ENCODE assay signal across 1 cellular context in the genomic region with DNA sequence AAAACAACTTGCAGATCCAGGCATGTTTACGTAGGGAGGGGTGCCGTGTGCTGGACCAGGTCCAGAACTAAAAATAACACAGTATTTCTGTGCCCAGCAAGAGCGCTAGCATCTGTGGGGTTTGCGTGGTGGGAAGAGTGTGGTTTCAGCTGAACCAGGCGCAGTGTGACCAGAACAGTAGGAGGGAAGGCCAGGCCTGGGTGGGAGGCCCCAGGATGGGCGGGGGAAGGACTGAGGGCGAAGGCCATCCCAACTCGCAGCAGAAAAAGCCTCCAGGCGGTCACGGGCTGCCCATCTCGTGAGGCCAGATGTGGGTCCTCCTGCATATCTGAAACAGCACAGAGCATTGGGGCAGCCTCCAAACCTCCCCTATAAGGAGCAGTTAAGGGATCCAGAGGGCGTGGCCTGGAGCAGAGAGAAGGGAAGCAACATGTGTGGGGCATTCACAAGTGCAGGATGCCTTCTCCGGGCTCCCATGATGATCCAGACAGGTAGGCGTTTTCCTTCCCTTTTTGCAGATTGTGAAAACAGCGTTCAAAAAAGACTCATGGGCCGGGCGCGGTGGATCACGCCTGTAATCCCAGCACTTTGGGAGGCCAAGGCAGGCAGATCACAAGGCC.
TF ChIP-seq lines count a peak whose summit lies in the region.

No MANE protein-coding gene starts in this region.

TF ChIP-seq in HepG2, 621 proteins besides CTCF, POLR2A, EP300 and RAD21 (continued from another document and continues in another):
- TF ChIP-seq MBNL3 (CRISPR knock-in tag; conservative IDR thresholded peaks at IDR 0.05) (no peak), YY1 (IDR thresholded peaks at IDR 0.05; ENCODE audit: insufficient read depth, insufficient replicate concordance, low read depth, low read length) (peak; percentile 13), ZSCAN25 (CRISPR knock-in tag; IDR thresholded peaks at IDR 0.05) (0 out of 2 replicates have a peak, but pooled peaks have one; percentile 44), SNRNP70 (IDR thresholded peaks at IDR 0.05; ENCODE audit: low read depth, low read length) (no peak), ZNF781 (CRISPR knock-in tag; IDR thresholded peaks at IDR 0.05; ENCODE audit: borderline replicate concordance, not compliant biosample characterization) (no peak), NR2F6 (IDR thresholded peaks at IDR 0.05) (peak; percentile 10; the same call in 1 of the 2 replicates), NR2F6 (CRISPR knock-in tag; IDR thresholded peaks at IDR 0.05) (peak; percentile 38; the same call in 1 of the 2 replicates), SMARCC2 (IDR thresholded peaks at IDR 0.05) (no peak), ARHGAP35 (CRISPR knock-in tag; IDR thresholded peaks at IDR 0.05; ENCODE audit: borderline replicate concordance) (no peak), NR1H2 (CRISPR knock-in tag; IDR thresholded peaks at IDR 0.05; ENCODE audit: borderline replicate concordance, low read depth) (no peak; the same call in 1 of the 2 replicates), ZNF12 (CRISPR knock-in tag; IDR thresholded peaks at IDR 0.05) (no peak), HNRNPLL (IDR thresholded peaks at IDR 0.05; ENCODE audit: low read depth, low read length, poor library complexity, severe bottlenecking) (peak; percentile 27), ZNF546 (CRISPR knock-in tag; conservative IDR thresholded peaks at IDR 0.05) (no peak), RBFOX2 (IDR thresholded peaks at IDR 0.05; ENCODE audit: low read depth, low read length) (no peak), ZNF703 (CRISPR knock-in tag; IDR thresholded peaks at IDR 0.05; ENCODE audit: borderline replicate concordance) (no peak), JARID2 (CRISPR knock-in tag; IDR thresholded peaks at IDR 0.05; ENCODE audit: insufficient replicate concordance) (no peak), BHLHE40 (IDR thresholded peaks at IDR 0.05; ENCODE audit: low read length) (peak; percentile 47; the same call in 1 of the 2 replicates), KLF11 (CRISPR knock-in tag; IDR thresholded peaks at IDR 0.05) (no peak), ZNF207 (IDR thresholded peaks at IDR 0.05; ENCODE audit: borderline replicate concordance) (no peak), KAT7 (CRISPR knock-in tag; IDR thresholded peaks at IDR 0.05; ENCODE audit: borderline replicate concordance) (no peak; the same call in 1 of the 2 replicates), U2AF1 (optimal IDR thresholded peaks at IDR 0.05; ENCODE audit: low read depth, low read length) (no peak), ZNF367 (CRISPR knock-in tag; IDR thresholded peaks at IDR 0.05; ENCODE audit: borderline replicate concordance) (no peak), NFIB (CRISPR knock-in tag; IDR thresholded peaks at IDR 0.05; ENCODE audit: borderline replicate concordance) (no peak), ZNF773 (CRISPR knock-in tag; IDR thresholded peaks at IDR 0.05; ENCODE audit: borderline replicate concordance) (no peak), ERF (CRISPR knock-in tag; IDR thresholded peaks at IDR 0.05) (no peak; the same call in 1 of the 2 replicates), HCFC1 (IDR thresholded peaks at IDR 0.05; ENCODE audit: low read depth, low read length) (no peak), ZNF34 (CRISPR knock-in tag; IDR thresholded peaks at IDR 0.05; ENCODE audit: borderline replicate concordance) (0 out of 2 replicates have a peak, but pooled peaks have one; percentile 66), GPN1 (CRISPR knock-in tag; IDR thresholded peaks at IDR 0.05; ENCODE audit: borderline replicate concordance) (no peak), DNMT1 (CRISPR knock-in tag; IDR thresholded peaks at IDR 0.05) (no peak)
- TF ChIP-seq, protein P1, sequence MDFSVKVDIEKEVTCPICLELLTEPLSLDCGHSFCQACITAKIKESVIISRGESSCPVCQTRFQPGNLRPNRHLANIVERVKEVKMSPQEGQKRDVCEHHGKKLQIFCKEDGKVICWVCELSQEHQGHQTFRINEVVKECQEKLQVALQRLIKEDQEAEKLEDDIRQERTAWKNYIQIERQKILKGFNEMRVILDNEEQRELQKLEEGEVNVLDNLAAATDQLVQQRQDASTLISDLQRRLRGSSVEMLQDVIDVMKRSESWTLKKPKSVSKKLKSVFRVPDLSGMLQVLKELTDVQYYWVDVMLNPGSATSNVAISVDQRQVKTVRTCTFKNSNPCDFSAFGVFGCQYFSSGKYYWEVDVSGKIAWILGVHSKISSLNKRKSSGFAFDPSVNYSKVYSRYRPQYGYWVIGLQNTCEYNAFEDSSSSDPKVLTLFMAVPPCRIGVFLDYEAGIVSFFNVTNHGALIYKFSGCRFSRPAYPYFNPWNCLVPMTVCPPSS (IDR thresholded peaks at IDR 0.05): no peak
- TF ChIP-seq, protein P2, sequence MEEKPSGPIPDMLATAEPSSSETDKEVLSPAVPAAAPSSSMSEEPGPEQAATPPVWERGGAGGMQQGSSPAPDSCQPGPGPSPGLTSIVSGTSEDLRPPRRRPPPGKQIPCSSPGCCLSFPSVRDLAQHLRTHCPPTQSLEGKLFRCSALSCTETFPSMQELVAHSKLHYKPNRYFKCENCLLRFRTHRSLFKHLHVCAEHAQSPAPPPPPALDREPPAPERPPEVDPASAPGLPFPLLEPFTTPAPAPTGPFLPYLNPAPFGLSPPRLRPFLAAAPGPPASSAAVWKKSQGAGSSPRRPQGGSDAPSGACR (CRISPR knock-in tag; IDR thresholded peaks at IDR 0.05): no peak
- TF ChIP-seq, protein P3, sequence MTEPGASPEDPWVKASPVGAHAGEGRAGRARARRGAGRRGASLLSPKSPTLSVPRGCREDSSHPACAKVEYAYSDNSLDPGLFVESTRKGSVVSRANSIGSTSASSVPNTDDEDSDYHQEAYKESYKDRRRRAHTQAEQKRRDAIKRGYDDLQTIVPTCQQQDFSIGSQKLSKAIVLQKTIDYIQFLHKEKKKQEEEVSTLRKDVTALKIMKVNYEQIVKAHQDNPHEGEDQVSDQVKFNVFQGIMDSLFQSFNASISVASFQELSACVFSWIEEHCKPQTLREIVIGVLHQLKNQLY (CRISPR knock-in tag; IDR thresholded peaks at IDR 0.05): no peak
- TF ChIP-seq, protein P4, sequence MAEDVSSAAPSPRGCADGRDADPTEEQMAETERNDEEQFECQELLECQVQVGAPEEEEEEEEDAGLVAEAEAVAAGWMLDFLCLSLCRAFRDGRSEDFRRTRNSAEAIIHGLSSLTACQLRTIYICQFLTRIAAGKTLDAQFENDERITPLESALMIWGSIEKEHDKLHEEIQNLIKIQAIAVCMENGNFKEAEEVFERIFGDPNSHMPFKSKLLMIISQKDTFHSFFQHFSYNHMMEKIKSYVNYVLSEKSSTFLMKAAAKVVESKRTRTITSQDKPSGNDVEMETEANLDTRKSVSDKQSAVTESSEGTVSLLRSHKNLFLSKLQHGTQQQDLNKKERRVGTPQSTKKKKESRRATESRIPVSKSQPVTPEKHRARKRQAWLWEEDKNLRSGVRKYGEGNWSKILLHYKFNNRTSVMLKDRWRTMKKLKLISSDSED (CRISPR knock-in tag; IDR thresholded peaks at IDR 0.05): no peak
- TF ChIP-seq, protein P5, sequence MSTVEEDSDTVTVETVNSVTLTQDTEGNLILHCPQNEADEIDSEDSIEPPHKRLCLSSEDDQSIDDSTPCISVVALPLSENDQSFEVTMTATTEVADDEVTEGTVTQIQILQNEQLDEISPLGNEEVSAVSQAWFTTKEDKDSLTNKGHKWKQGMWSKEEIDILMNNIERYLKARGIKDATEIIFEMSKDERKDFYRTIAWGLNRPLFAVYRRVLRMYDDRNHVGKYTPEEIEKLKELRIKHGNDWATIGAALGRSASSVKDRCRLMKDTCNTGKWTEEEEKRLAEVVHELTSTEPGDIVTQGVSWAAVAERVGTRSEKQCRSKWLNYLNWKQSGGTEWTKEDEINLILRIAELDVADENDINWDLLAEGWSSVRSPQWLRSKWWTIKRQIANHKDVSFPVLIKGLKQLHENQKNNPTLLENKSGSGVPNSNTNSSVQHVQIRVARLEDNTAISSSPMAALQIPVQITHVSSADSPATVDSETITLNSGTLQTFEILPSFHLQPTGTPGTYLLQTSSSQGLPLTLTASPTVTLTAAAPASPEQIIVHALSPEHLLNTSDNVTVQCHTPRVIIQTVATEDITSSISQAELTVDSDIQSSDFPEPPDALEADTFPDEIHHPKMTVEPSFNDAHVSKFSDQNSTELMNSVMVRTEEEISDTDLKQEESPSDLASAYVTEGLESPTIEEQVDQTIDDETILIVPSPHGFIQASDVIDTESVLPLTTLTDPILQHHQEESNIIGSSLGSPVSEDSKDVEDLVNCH (CRISPR knock-in tag; IDR thresholded peaks at IDR 0.05): no peak
- TF ChIP-seq, protein P6, sequence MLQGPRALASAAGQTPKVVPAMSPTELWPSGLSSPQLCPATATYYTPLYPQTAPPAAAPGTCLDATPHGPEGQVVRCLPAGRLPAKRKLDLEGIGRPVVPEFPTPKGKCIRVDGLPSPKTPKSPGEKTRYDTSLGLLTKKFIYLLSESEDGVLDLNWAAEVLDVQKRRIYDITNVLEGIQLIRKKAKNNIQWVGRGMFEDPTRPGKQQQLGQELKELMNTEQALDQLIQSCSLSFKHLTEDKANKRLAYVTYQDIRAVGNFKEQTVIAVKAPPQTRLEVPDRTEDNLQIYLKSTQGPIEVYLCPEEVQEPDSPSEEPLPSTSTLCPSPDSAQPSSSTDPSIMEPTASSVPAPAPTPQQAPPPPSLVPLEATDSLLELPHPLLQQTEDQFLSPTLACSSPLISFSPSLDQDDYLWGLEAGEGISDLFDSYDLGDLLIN (CRISPR knock-in tag; IDR thresholded peaks at IDR 0.05; ENCODE audit: borderline replicate concordance): no peak
- TF ChIP-seq, protein P7, sequence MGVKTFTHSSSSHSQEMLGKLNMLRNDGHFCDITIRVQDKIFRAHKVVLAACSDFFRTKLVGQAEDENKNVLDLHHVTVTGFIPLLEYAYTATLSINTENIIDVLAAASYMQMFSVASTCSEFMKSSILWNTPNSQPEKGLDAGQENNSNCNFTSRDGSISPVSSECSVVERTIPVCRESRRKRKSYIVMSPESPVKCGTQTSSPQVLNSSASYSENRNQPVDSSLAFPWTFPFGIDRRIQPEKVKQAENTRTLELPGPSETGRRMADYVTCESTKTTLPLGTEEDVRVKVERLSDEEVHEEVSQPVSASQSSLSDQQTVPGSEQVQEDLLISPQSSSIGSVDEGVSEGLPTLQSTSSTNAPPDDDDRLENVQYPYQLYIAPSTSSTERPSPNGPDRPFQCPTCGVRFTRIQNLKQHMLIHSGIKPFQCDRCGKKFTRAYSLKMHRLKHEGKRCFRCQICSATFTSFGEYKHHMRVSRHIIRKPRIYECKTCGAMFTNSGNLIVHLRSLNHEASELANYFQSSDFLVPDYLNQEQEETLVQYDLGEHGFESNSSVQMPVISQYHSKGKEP (CRISPR knock-in tag; IDR thresholded peaks at IDR 0.05): no peak
- TF ChIP-seq, protein P8, sequence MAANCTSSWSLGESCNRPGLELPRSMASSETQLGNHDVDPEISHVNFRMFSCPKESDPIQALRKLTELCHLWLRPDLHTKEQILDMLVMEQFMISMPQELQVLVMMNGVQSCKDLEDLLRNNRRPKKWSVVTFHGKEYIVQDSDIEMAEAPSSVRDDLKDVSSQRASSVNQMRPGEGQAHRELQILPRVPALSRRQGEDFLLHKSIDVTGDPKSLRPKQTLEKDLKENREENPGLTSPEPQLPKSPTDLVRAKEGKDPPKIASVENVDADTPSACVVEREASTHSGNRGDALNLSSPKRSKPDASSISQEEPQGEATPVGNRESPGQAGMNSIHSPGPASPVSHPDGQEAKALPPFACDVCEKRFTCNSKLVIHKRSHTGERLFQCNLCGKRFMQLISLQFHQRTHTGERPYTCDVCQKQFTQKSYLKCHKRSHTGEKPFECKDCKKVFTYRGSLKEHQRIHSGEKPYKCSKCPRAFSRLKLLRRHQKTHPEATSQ (CRISPR knock-in tag; IDR thresholded peaks at IDR 0.05; ENCODE audit: borderline replicate concordance): 0 out of 2 replicates have a peak, but pooled peaks have one; percentile 48
- TF ChIP-seq, protein P9, sequence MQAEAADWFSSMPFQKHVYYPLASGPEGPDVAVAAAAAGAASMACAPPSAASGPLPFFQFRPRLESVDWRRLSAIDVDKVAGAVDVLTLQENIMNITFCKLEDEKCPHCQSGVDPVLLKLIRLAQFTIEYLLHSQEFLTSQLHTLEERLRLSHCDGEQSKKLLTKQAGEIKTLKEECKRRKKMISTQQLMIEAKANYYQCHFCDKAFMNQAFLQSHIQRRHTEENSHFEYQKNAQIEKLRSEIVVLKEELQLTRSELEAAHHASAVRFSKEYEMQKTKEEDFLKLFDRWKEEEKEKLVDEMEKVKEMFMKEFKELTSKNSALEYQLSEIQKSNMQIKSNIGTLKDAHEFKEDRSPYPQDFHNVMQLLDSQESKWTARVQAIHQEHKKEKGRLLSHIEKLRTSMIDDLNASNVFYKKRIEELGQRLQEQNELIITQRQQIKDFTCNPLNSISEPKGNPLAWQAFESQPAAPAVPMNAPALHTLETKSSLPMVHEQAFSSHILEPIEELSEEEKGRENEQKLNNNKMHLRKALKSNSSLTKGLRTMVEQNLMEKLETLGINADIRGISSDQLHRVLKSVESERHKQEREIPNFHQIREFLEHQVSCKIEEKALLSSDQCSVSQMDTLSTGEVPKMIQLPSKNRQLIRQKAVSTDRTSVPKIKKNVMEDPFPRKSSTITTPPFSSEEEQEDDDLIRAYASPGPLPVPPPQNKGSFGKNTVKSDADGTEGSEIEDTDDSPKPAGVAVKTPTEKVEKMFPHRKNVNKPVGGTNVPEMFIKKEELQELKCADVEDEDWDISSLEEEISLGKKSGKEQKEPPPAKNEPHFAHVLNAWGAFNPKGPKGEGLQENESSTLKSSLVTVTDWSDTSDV (CRISPR knock-in tag; IDR thresholded peaks at IDR 0.05): no peak
- TF ChIP-seq, protein P10, sequence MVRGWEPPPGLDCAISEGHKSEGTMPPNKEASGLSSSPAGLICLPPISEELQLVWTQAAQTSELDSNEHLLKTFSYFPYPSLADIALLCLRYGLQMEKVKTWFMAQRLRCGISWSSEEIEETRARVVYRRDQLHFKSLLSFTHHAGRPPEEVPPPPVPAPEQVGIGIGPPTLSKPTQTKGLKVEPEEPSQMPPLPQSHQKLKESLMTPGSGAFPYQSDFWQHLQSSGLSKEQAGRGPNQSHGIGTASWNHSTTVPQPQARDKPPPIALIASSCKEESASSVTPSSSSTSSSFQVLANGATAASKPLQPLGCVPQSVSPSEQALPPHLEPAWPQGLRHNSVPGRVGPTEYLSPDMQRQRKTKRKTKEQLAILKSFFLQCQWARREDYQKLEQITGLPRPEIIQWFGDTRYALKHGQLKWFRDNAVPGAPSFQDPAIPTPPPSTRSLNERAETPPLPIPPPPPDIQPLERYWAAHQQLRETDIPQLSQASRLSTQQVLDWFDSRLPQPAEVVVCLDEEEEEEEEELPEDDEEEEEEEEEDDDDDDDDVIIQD (CRISPR knock-in tag; IDR thresholded peaks at IDR 0.05; ENCODE audit: low read depth): no peak
- TF ChIP-seq, protein P11, sequence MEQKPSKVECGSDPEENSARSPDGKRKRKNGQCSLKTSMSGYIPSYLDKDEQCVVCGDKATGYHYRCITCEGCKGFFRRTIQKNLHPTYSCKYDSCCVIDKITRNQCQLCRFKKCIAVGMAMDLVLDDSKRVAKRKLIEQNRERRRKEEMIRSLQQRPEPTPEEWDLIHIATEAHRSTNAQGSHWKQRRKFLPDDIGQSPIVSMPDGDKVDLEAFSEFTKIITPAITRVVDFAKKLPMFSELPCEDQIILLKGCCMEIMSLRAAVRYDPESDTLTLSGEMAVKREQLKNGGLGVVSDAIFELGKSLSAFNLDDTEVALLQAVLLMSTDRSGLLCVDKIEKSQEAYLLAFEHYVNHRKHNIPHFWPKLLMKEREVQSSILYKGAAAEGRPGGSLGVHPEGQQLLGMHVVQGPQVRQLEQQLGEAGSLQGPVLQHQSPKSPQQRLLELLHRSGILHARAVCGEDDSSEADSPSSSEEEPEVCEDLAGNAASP (CRISPR knock-in tag; IDR thresholded peaks at IDR 0.05; ENCODE audit: borderline replicate concordance): 0 out of 2 replicates have a peak, but pooled peaks have one; percentile 26
- TF ChIP-seq, protein P12, sequence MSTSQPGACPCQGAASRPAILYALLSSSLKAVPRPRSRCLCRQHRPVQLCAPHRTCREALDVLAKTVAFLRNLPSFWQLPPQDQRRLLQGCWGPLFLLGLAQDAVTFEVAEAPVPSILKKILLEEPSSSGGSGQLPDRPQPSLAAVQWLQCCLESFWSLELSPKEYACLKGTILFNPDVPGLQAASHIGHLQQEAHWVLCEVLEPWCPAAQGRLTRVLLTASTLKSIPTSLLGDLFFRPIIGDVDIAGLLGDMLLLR (CRISPR knock-in tag; IDR thresholded peaks at IDR 0.05): no peak
